ENCODE assay signal across 1 cellular context in the genomic region with DNA sequence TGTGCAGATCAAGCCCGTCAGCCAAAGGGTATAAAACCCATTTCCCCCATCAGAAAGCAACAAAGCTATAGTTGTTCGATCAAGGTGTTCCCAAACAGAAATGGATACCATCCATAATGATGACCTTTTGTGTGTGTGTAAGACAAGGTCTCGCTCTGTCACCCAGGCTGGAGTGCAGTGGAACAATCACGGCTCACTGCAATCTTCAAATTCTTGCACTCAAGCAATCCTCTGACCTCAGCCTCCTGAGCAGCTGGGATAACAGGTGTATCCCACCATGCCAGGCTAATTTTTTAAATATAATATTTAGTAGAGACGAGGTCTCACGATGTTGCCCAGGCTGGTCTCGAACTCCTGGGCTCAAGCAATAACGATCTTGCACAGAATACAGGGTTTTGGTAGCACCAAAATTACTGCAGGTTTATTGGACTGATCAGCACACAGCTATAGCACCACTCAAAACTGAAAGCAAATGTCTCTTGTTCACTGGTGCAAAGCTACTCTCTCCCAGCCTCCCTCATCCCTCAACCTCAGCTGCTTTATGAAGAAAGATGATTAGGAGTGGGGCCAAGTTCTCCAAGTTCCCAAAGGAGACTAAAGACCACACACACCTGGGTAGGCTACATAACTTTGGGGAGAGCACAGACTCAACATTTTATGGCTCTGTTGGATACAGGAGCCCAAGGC.
TF ChIP-seq lines count a peak whose summit lies in the region.

No MANE protein-coding gene starts in this region.

TF ChIP-seq in HCT116, 20 proteins besides CTCF, POLR2A, EP300 and RAD21 (continued from another document):
- no peak for TF ChIP-seq REST (IDR thresholded peaks at IDR 0.05; ENCODE audit: low read depth)
- TF ChIP-seq ZBTB33 (IDR thresholded peaks at IDR 0.05; ENCODE audit: extremely low read depth, insufficient replicate concordance, low read length) = no peak
- TF ChIP-seq FOSL1 (IDR thresholded peaks at IDR 0.05; ENCODE audit: low read depth) = no peak
- no peak for TF ChIP-seq EZH2phosphoT487 (IDR thresholded peaks at IDR 0.05; ENCODE audit: borderline replicate concordance)
- no peak for TF ChIP-seq CBX3 (IDR thresholded peaks at IDR 0.05; ENCODE audit: low read depth)
- no peak for TF ChIP-seq MAX (IDR thresholded peaks at IDR 0.05)
